ENCODE assay signal across 9 cellular contexts in the genomic region with DNA sequence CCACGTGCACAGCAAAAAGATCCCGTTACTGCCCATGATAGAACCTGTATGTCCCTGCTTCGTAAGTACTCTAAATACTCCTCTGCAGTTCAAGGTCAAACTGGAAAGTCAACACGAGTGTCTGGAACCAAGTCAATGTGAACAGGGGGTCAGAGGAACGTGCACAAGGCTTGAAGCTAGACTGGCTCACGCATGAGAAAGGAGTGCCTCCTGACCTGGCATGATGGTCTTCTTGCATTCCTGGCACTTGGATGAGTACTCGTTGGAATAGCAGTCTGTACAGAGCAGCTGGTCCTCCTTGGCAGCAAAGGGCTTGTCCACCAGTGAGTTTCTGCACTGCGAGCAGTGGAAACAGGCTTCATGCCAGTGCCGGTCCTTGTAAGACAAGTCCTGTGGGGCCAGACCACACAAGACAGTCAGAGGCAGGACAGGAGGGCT. TPM values are rescaled to one million over a fixed set of nuclear protein-coding genes. Genes with fewer than 3 reads are reported as not detected.
DNase-seq lines count a peak whose midpoint lies in the region; ATAC-seq and TF ChIP-seq lines count a peak whose summit lies in the region.
"Had no signal": no experiment of that assay in that cellular context is flagged by ENCODE, and none has a peak within 500 bp of the region (broad histone marks: within the 10 kb centered on the region; RNA-seq: fewer than 3 reads in every experiment).

No MANE protein-coding gene starts in this region.

- TF ChIP-seq CTCF in cardiac muscle cell (IDR thresholded peaks at IDR 0.05; ENCODE audit: low read depth, low read length) = no peak
- no peak for TF ChIP-seq CTCF in suprapubic skin (IDR thresholded peaks at IDR 0.05)

- ATAC-seq in GM21737 (IDR thresholded peaks at IDR 0.05; ENCODE audit: unreplicated experiment) = peak; percentile 16
- no peak for ATAC-seq in T-helper 17 cell

- H3K4me1 Mint-ChIP-seq in T-helper 17 cell = peaks cover 21% of the 10 kb centered on the region

- peak overlapping the region; percentile 77 for H3K27ac Mint-ChIP-seq in T-helper 17 cell

- TF ChIP-seq POLR2A in suprapubic skin (IDR thresholded peaks at IDR 0.05) = no peak

- H3K27me3 Mint-ChIP-seq in T-helper 17 cell = peaks cover 14% of the 10 kb centered on the region

- H3K36me3 ChIP-seq in cardiac muscle cell (peaks cover 74% of the 10 kb centered on the region), suprapubic skin (no peaks in the 10 kb centered on the region)

- H3K4me3 ChIP-seq in cardiac muscle cell (no peak overlapping the region), suprapubic skin (peak overlapping the region; percentile 14)

- TF ChIP-seq EP300 in suprapubic skin (IDR thresholded peaks at IDR 0.05) = no peak

- WGBS in suprapubic skin = 44% methylated on average over 9 of the region's 9 CpGs

- peaks cover 39% of the 10 kb centered on the region for H3K4me1 ChIP-seq in cardiac muscle cell (ENCODE audit: low read depth)
- H3K4me1 ChIP-seq in suprapubic skin = peaks cover 75% of the 10 kb centered on the region

- H3K27ac ChIP-seq in cardiac muscle cell (peak overlapping the region; percentile 80), suprapubic skin (peak overlapping the region; percentile 87)

- H3K27me3 ChIP-seq in cardiac muscle cell (no peaks in the 10 kb centered on the region), suprapubic skin (no peaks in the 10 kb centered on the region)

- DNase-seq in T-helper 17 cell (no peak), cardiac muscle cell (ENCODE audit: low read depth in 1 of 2, low spot score in 1 of 2) (peak in 1 of 2 donors; percentile 62), suprapubic skin (ENCODE audit: low spot score in 2 of 2) (no peak), islet precursor cell (no peak), NCI-H2081 treated with DMSO at 0.1 percent for 48 hours (lab: John Stamatoyannopoulos, UW) (no peak), SK-N-DZ (ENCODE audit: low spot score) (no peak), DMS53 treated with DMSO at 0.1 percent for 48 hours (lab: John Stamatoyannopoulos, UW; ENCODE audit: unreplicated experiment) (no peak)
- DNase-seq: EL had no signal

- H3K9me3 ChIP-seq in T-helper 17 cell (ENCODE audit: control insufficient read depth, low read length, poor library complexity, severe bottlenecking) (no peaks in the 10 kb centered on the region), cardiac muscle cell (ENCODE audit: low read depth) (no peaks in the 10 kb centered on the region), suprapubic skin (no peaks in the 10 kb centered on the region)

- H3K4me3 Mint-ChIP-seq in T-helper 17 cell = peak overlapping the region; percentile 77

- H3K36me3 Mint-ChIP-seq in T-helper 17 cell (ENCODE audit: low read depth) = peaks cover 2% of the 10 kb centered on the region

RNA-seq across cellular contexts. Expression of a gene that starts 25.5 kb away (rescaled TPM):
- total RNA-seq in T-helper 17 cell = 1 to 10 TPM in 1 of 2 donors, under 1 TPM in 1; 0.65 to 8.9 TPM
- 586 and 1,288 TPM in 2 replicates for total RNA-seq in cardiac muscle cell
- 612 and 1,543 TPM in 2 replicates for polyA plus RNA-seq in cardiac muscle cell
- total RNA-seq in suprapubic skin = 10 to 100 TPM; 43.0 to 69.2 (median 47.9) TPM
- polyA plus RNA-seq in SK-N-DZ (2014; cell fraction: cytosol; rRNA removed) = 15.6 and 17.7 TPM in 2 replicates
- polyA plus RNA-seq in SK-N-DZ (2014; cell fraction: nucleus; rRNA removed) = 7.0 and 16.6 TPM in 2 replicates

RNA-seq across cellular contexts. Expression of a gene that starts 36.0 kb away (rescaled TPM):
- total RNA-seq in T-helper 17 cell (10 to 100 TPM; 18.1 to 21.5 TPM), cardiac muscle cell (21.5 and 37.9 TPM in 2 replicates), suprapubic skin (10 to 100 TPM; 17.5 to 33.6 (median 27.8) TPM)
- 19.2 and 31.3 TPM in 2 replicates for polyA plus RNA-seq in cardiac muscle cell
- polyA plus RNA-seq in SK-N-DZ (2014; cell fraction: cytosol; rRNA removed) = 17.4 and 18.2 TPM in 2 replicates
- polyA plus RNA-seq in SK-N-DZ (2014; cell fraction: nucleus; rRNA removed) = 5.3 and 7.7 TPM in 2 replicates

RNA-seq across cellular contexts. Expression of a gene that starts 43.8 kb away (rescaled TPM):
- 10 to 100 TPM; 18.5 to 19.1 TPM for total RNA-seq in T-helper 17 cell
- total RNA-seq in cardiac muscle cell = 15.8 and 18.9 TPM in 2 replicates
- polyA plus RNA-seq in cardiac muscle cell = 11.4 and 11.5 TPM in 2 replicates
- total RNA-seq in suprapubic skin = 10 to 100 TPM; 31.0 to 38.1 (median 36.9) TPM
- 13.9 and 15.6 TPM in 2 replicates for polyA plus RNA-seq in SK-N-DZ (2014; cell fraction: cytosol; rRNA removed)
- polyA plus RNA-seq in SK-N-DZ (2014; cell fraction: nucleus; rRNA removed) = 9.9 and 16.6 TPM in 2 replicates
